Comparison of ENCODE assay signal across 8 cellular contexts in the genomic region with DNA sequence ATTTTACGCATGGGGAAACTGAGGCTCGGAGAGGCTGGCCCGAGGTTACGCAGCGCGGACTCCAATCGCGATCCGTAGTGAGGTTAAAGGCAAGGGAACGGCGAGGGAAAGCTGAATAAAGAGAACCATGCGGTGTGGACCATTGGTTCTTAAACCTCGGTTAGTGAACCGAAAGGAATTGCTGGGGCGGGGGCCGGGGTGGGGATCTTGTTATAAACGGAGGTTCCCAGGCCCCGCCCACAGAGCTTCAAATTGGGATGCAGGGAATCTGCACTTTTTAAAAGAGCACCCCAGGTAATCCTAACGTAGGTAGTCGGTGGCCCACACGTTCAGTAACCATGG. TPM values are rescaled to one million over a fixed set of nuclear protein-coding genes. Genes with fewer than 3 reads are reported as not detected.
DNase-seq lines count a peak whose midpoint lies in the region; ATAC-seq and TF ChIP-seq lines count a peak whose summit lies in the region.

No MANE protein-coding gene starts in this region.

- peak overlapping the region; percentile 22 for H3K4ac ChIP-seq in mesendoderm (ENCODE audit: low read depth, low read length)

- H4K20me1 ChIP-seq in Loucy (ENCODE audit: insufficient read depth, low read length, poor library complexity, severe bottlenecking), result no peaks in the 10 kb centered on the region

- peak overlapping the region; percentile 90 to 98 (median 95) for H3K4me3 Mint-ChIP-seq in brain

- H3K4me3 ChIP-seq in Loucy (ENCODE audit: low read length, poor library complexity, severe bottlenecking) (peak overlapping the region; percentile 96), mesendoderm (ENCODE audit: low read length) (peak overlapping the region; percentile 94)

- no peak overlapping the region for H4K8ac ChIP-seq in mesendoderm (ENCODE audit: low read depth, low read length)

- no peaks in the 10 kb centered on the region for H3K9me3 Mint-ChIP-seq in brain

- peaks cover 18% of the 10 kb centered on the region for H3K79me1 ChIP-seq in mesendoderm (ENCODE audit: low read length)

- no peak overlapping the region for H2BK15ac ChIP-seq in mesendoderm (replicated peaks; ENCODE audit: low read depth)

- no peak for ATAC-seq in GM19463 (IDR thresholded peaks at IDR 0.05; ENCODE audit: unreplicated experiment)

- peak overlapping the region; percentile 94 for H2AFZ ChIP-seq in Loucy (ENCODE audit: low read length)

- H3K27me3 Mint-ChIP-seq in brain, result peaks cover 19% of the 10 kb centered on the region

- no peak for TF ChIP-seq CTCF in Loucy (conservative IDR thresholded peaks at IDR 0.05; ENCODE audit: low read length)
- TF ChIP-seq CTCF in brain (conservative IDR thresholded peaks at IDR 0.05), result no peak
- TF ChIP-seq CTCF in GM20000 (IDR thresholded peaks at IDR 0.05; ENCODE audit: extremely low read depth, missing control alignments), result no peak

- peak overlapping the region; percentile 10 for H3K18ac ChIP-seq in mesendoderm (ENCODE audit: low read length)

- H3K27ac ChIP-seq in mesendoderm (ENCODE audit: low read depth, low read length), result peak overlapping the region; percentile 55

- H4K5ac ChIP-seq in mesendoderm (ENCODE audit: low read length), result no peak overlapping the region

- no peaks in the 10 kb centered on the region; the same call in 1 of the 2 replicates for H3F3A ChIP-seq in Loucy (ENCODE audit: low read depth)

- no peaks in the 10 kb centered on the region for H3K27me3 ChIP-seq in Loucy (ENCODE audit: insufficient read depth, low read length, poor library complexity, severe bottlenecking)
- H3K27me3 ChIP-seq in mesendoderm (ENCODE audit: insufficient read depth, low read length, poor library complexity), result no peaks in the 10 kb centered on the region

- H3K27ac Mint-ChIP-seq in brain, result peak overlapping the region; percentile 45 to 98 (median 76)

- H3K56ac ChIP-seq in mesendoderm (ENCODE audit: low read length), result peak overlapping the region; percentile 99

- H3K9ac ChIP-seq in Loucy (ENCODE audit: low read depth, low read length, poor library complexity, severe bottlenecking) (peak overlapping the region; percentile 95), mesendoderm (ENCODE audit: low read length) (peak overlapping the region; percentile 71)

- peaks cover 14% of the 10 kb centered on the region for H3K36me3 Mint-ChIP-seq in brain

- DNase-seq in D341Med (ENCODE audit: low spot score) (peak; percentile 45), mesendoderm (peak; percentile 55), AML-193 (lab: John Stamatoyannopoulos, UW) (no peak), GM20000 (ENCODE audit: low spot score) (no peak)
- no peak for DNase-seq in activated effector memory CD4-positive, alpha-beta T cell treated with anti-CD3 and anti-CD28 coated beads, Interleukin-2, amount 50 U/mL, for 16 hours

- H3K36me3 ChIP-seq in Loucy (ENCODE audit: insufficient read depth, low read length), result no peaks in the 10 kb centered on the region
- H3K36me3 ChIP-seq in mesendoderm (ENCODE audit: control insufficient read depth, insufficient read depth, low read length), result peaks cover 4% of the 10 kb centered on the region

- H3K4me1 Mint-ChIP-seq in brain, result peaks cover 42% of the 10 kb centered on the region

- peaks cover 26% of the 10 kb centered on the region for H3K4me1 ChIP-seq in Loucy (ENCODE audit: insufficient read depth, low read length, poor library complexity, severe bottlenecking)
- H3K4me1 ChIP-seq in mesendoderm (ENCODE audit: control insufficient read depth, low read depth, low read length), result peaks cover 17% of the 10 kb centered on the region

- no peaks in the 10 kb centered on the region for H3K9me2 ChIP-seq in Loucy (replicated peaks; ENCODE audit: low read depth, low read length)

- peak overlapping the region; percentile 48 for H3K23ac ChIP-seq in mesendoderm (ENCODE audit: low read length)

- WGBS in mesendoderm (ENCODE audit: extremely low coverage, insufficient coverage, low lambda C conversion rate), result no CpG with 5 or more reads among the region's 21 CpGs

- H3K79me2 ChIP-seq in Loucy (ENCODE audit: insufficient read depth, low read length) (peaks cover 28% of the 10 kb centered on the region), mesendoderm (ENCODE audit: control insufficient read depth, insufficient read depth, low read length) (peaks cover 51% of the 10 kb centered on the region)

- H3K4me2 ChIP-seq in Loucy (ENCODE audit: low read depth, low read length, poor library complexity, severe bottlenecking), result peak overlapping the region; percentile 88
- H3K4me2 ChIP-seq in mesendoderm (ENCODE audit: low read length), result peak overlapping the region; percentile 85

- H2AK5ac ChIP-seq in mesendoderm (ENCODE audit: low read length), result no peak overlapping the region

- no peak overlapping the region for H2BK120ac ChIP-seq in mesendoderm (ENCODE audit: low read depth, low read length)

- no peaks in the 10 kb centered on the region for H3K9me3 ChIP-seq in Loucy (ENCODE audit: insufficient read depth, low read depth, low read length)

- H2BK5ac ChIP-seq in mesendoderm (ENCODE audit: low read length), result peak overlapping the region; percentile 80

RNA-seq across cellular contexts. Expression of gene IQCK, which starts 0.5 kb away (rescaled TPM):
- 52.4 TPM for polyA plus RNA-seq in brain (ENCODE audit: insufficient read depth, low read depth, low replicate concordance)
- polyA plus RNA-seq in mesendoderm (2013, experiment 1 of 2), result 4.0 TPM
- polyA plus RNA-seq in mesendoderm (2013, experiment 2 of 2), result 4.0 TPM

RNA-seq across cellular contexts. Expression of gene KNOP1, which starts 0.6 kb away (rescaled TPM):
- 39.5 TPM for polyA plus RNA-seq in brain (ENCODE audit: insufficient read depth, low read depth, low replicate concordance)
- 140 TPM for polyA plus RNA-seq in mesendoderm (2013, experiment 1 of 2)
- 147 TPM for polyA plus RNA-seq in mesendoderm (2013, experiment 2 of 2)

Comparison
In these comparisons a context has a peak if more than half of its experiments do, and no peak if none do; other contexts are left out.
1. DNase-seq: peak in D341Med (single experiment) and mesendoderm (single experiment); none in activated effector memory CD4-positive, alpha-beta T cell treated with anti-CD3 and anti-CD28 coated beads, Interleukin-2, amount 50 U/mL, for 16 hours (single experiment), AML-193 (0 of 2) and GM20000 (single experiment).